Comparison of ENCODE assay signal across 34 cellular contexts in genomic region chr4:37219251-37219650, GRCh38. TPM values are rescaled to one million over a fixed set of nuclear protein-coding genes. Genes with fewer than 3 reads are reported as not detected.
DNase-seq lines count a peak whose midpoint lies in the region; TF ChIP-seq lines count a peak whose summit lies in the region.
"Had no signal": no experiment of that assay in that cellular context is flagged by ENCODE, and none has a peak within 500 bp of the region (broad histone marks: within the 10 kb centered on the region; RNA-seq: fewer than 3 reads in every experiment).

No MANE protein-coding gene starts in this region.

- H3K4me3 ChIP-seq in epithelial cell of proximal tubule (ENCODE audit: low read depth, low read length) (no peak overlapping the region), ascending aorta (no peak overlapping the region)
- H3K4me3 ChIP-seq: esophagus squamous epithelium, heart left ventricle, K562, lung, psoas muscle, sigmoid colon, stomach, thyroid gland, uterus had no signal

- H3K27ac ChIP-seq in ascending aorta, result no peak overlapping the region
- H3K27ac ChIP-seq: esophagus squamous epithelium, foreskin keratinocyte, heart left ventricle, psoas muscle, sigmoid colon, stomach, thyroid gland, uterus had no signal

- H3K4me1 ChIP-seq in ascending aorta, result no peaks in the 10 kb centered on the region
- H3K4me1 ChIP-seq: esophagus squamous epithelium, foreskin keratinocyte, heart left ventricle, psoas muscle, thyroid gland, uterus had no signal

- intact Hi-C loops in ascending aorta (cut with DNase I), result no loop called here

- no peaks in the 10 kb centered on the region for H3K9me3 ChIP-seq in ascending aorta
- H3K9me3 ChIP-seq: esophagus squamous epithelium, heart left ventricle, psoas muscle, sigmoid colon, stomach, thyroid gland, uterus had no signal

- H3K27me3 ChIP-seq in ascending aorta, result no peaks in the 10 kb centered on the region
- H3K27me3 ChIP-seq: esophagus squamous epithelium, foreskin keratinocyte, sigmoid colon, stomach, thyroid gland, uterus had no signal

- DNase-seq in DMS153 (lab: John Stamatoyannopoulos, UW) (peak; percentile 8), DMS153 treated with DMSO at 0.1 percent for 48 hours (lab: John Stamatoyannopoulos, UW; ENCODE audit: unreplicated experiment) (no peak), NCI-H1105 treated with DMSO at 0.1 percent for 48 hours (lab: John Stamatoyannopoulos, UW) (peak; percentile 72), NCI-H446 treated with DMSO at 0.1 percent for 48 hours (lab: John Stamatoyannopoulos, UW) (peak; percentile 62), epithelial cell of proximal tubule (ENCODE audit: low read depth) (no peak), retina (no peak), NOMO-1 treated with DMSO at 0.1 percent for 48 hours (lab: John Stamatoyannopoulos, UW; ENCODE audit: unreplicated experiment) (no peak), ascending aorta (ENCODE audit: low spot score in 2 of 2) (no peak)
- DNase-seq: 8988T; activated CD4-positive, alpha-beta T cell treated with anti-CD3 and anti-CD28 coated beads, Interleukin-2, amount 50 U/mL, for 48 hours; activated naive CD4-positive, alpha-beta T cell treated with Interleukin-2 at 50 U/mL for 16 hours; C1 segment of cervical spinal cord; cerebellar nuclear complex; DMS79 treated with DMSO at 0.1 percent for 48 hours; esophagus squamous epithelium; foreskin keratinocyte; GDM1; heart left ventricle; islet precursor cell; naive thymus-derived CD8-positive, alpha-beta T cell; NCI-H2171 treated with DMSO at 0.1 percent for 48 hours; nucleus accumbens; PC-3; psoas muscle; sigmoid colon; stimulated activated CD4-positive, alpha-beta T cell treated with anti-CD3 and anti-CD28 coated beads, Interleukin-4, amount 100 ng/mL, for 1 hour; stomach; T-helper 17 cell; thyroid gland; uterus had no signal

- H3K36me3 ChIP-seq in ascending aorta, result no peaks in the 10 kb centered on the region
- H3K36me3 ChIP-seq: esophagus squamous epithelium, heart left ventricle, sigmoid colon, stomach, thyroid gland, uterus had no signal

- TF ChIP-seq CTCF in epithelial cell of proximal tubule (conservative IDR thresholded peaks at IDR 0.05; ENCODE audit: low read depth, low read length) (peak; percentile 6), ascending aorta (IDR thresholded peaks at IDR 0.05) (no peak)

RNA-seq across cellular contexts. Expression of gene NWD2, which starts 25.3 kb away (rescaled TPM):
- total RNA-seq in epithelial cell of proximal tubule (not detected in 2 replicates), ascending aorta (0.64 TPM)
- total RNA-seq: dermis microvascular lymphatic vessel endothelial cell; foreskin keratinocyte; H1; K562; naive thymus-derived CD8-positive, alpha-beta T cell; psoas muscle; T-helper 17 cell had no signal

Comparison
In these comparisons a context has a peak if more than half of its experiments do, and no peak if none do; other contexts are left out.
1. DNase-seq: peak in DMS153 (single experiment), NCI-H1105 treated with DMSO at 0.1 percent for 48 hours (single experiment) and NCI-H446 treated with DMSO at 0.1 percent for 48 hours (single experiment); none in DMS153 treated with DMSO at 0.1 percent for 48 hours (single experiment), epithelial cell of proximal tubule (single experiment), retina (single experiment), NOMO-1 treated with DMSO at 0.1 percent for 48 hours (single experiment) and ascending aorta (0 of 2).